ENCODE assay signal across 24 cellular contexts in the genomic region with DNA sequence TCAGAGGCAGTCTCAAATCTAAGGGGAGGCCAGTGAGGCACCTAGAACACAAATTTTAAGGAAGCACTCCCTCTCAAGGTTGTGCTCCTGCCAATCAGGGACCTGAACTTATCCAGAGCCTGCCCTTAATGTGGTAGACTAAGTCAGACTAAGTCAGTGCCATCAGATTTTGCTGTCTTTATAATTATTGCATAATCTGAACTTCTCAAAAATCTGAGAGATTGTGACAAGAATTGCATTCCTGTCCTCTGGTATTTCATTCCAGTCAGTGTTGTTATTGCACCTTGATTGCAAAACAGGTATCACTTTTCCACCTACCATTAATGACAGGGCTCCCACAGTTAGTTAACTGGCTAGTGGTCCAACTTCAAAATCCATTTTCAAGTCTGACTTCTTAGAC.
"Had no signal": no experiment of that assay in that cellular context is flagged by ENCODE, and none has a peak within 500 bp of the region (broad histone marks: within the 10 kb centered on the region; RNA-seq: fewer than 3 reads in every experiment).

No MANE protein-coding gene starts in this region.

- H3K79me2 ChIP-seq: hepatocyte had no signal

- H3K4me2 ChIP-seq: hepatocyte had no signal

- H3K9me3 ChIP-seq: colonic mucosa, gastrocnemius medialis had no signal

- H3K36me3 ChIP-seq: colonic mucosa, esophagus muscularis mucosa, esophagus squamous epithelium, gastrocnemius medialis, gastroesophageal sphincter, heart left ventricle, heart right ventricle had no signal

- DNase-seq: colonic mucosa; cortex of kidney; dermis blood vessel endothelial cell; dorsolateral prefrontal cortex; effector CD4-positive, alpha-beta T cell; effector CD8-positive, alpha-beta T cell; effector memory CD4-positive, alpha-beta T cell; effector memory CD8-positive, alpha-beta T cell; endodermal cell; erythroblast; esophagus squamous epithelium; foreskin fibroblast; foreskin keratinocyte; foreskin melanocyte; gastrocnemius medialis; glutamatergic neuron; heart left ventricle; heart right ventricle had no signal

- H2AFZ ChIP-seq: hepatocyte had no signal

- ATAC-seq: effector memory CD8-positive, alpha-beta T cell; esophagus mucosa; foreskin keratinocyte; gastrocnemius medialis; gastroesophageal sphincter; heart left ventricle; heart right ventricle had no signal

- H3K27me3 ChIP-seq: colonic mucosa, dorsolateral prefrontal cortex, esophagus muscularis mucosa, esophagus squamous epithelium, foreskin keratinocyte, gastrocnemius medialis, gastroesophageal sphincter, heart left ventricle, heart right ventricle, hepatocyte had no signal

- H3K4me3 ChIP-seq: colonic mucosa, coronary artery, dorsolateral prefrontal cortex, esophagus muscularis mucosa, esophagus squamous epithelium, gastrocnemius medialis, gastroesophageal sphincter, heart left ventricle, heart right ventricle, hepatocyte had no signal

- H3K4me1 ChIP-seq: colonic mucosa, esophagus muscularis mucosa, esophagus squamous epithelium, foreskin keratinocyte, gastrocnemius medialis, gastroesophageal sphincter, heart left ventricle, heart right ventricle had no signal

- H3K27ac ChIP-seq: colonic mucosa, coronary artery, dorsolateral prefrontal cortex, epithelial cell of prostate, esophagus muscularis mucosa, esophagus squamous epithelium, foreskin keratinocyte, gastrocnemius medialis, gastroesophageal sphincter, heart left ventricle, heart right ventricle, hepatocyte had no signal
